In genomic region chr3:30227571-30228301, GRCh38 we compare ENCODE assay signal across 8 cellular contexts.
DNase-seq lines count a peak whose midpoint lies in the region; ATAC-seq and TF ChIP-seq lines count a peak whose summit lies in the region.

No MANE protein-coding gene starts in this region.

- no peaks in the 10 kb centered on the region for H3K9me3 ChIP-seq in vagina

- no peak for TF ChIP-seq CTCF in vagina (IDR thresholded peaks at IDR 0.05)

- intact Hi-C loops in vagina (cut with DNase I): no loop called here

- peak overlapping the region; percentile 33 for H3K27ac Mint-ChIP-seq in activated naive CD4-positive, alpha-beta T cell treated with anti-CD3 and anti-CD28 coated beads, Interleukin-2, amount 50 U/mL, for 24 hours
- peak overlapping the region; percentile 1 for H3K27ac Mint-ChIP-seq in activated naive CD8-positive, alpha-beta T cell

- peaks cover 16% of the 10 kb centered on the region for H3K4me1 Mint-ChIP-seq in activated naive CD4-positive, alpha-beta T cell treated with anti-CD3 and anti-CD28 coated beads, Interleukin-2, amount 50 U/mL, for 24 hours
- H3K4me1 Mint-ChIP-seq in activated naive CD8-positive, alpha-beta T cell (ENCODE audit: low read depth): peaks cover 13% of the 10 kb centered on the region

- peak overlapping the region; percentile 19 for H3K4me3 Mint-ChIP-seq in activated naive CD4-positive, alpha-beta T cell treated with anti-CD3 and anti-CD28 coated beads, Interleukin-2, amount 50 U/mL, for 24 hours
- peak overlapping the region; percentile 22 for H3K4me3 Mint-ChIP-seq in activated naive CD8-positive, alpha-beta T cell

- no peaks in the 10 kb centered on the region for H3K9me3 Mint-ChIP-seq in activated naive CD4-positive, alpha-beta T cell treated with anti-CD3 and anti-CD28 coated beads, Interleukin-2, amount 50 U/mL, for 24 hours
- peaks cover 3% of the 10 kb centered on the region for H3K9me3 Mint-ChIP-seq in activated naive CD8-positive, alpha-beta T cell (ENCODE audit: low read depth)

- H3K4me3 ChIP-seq in vagina: no peak overlapping the region

- DNase-seq in activated naive CD4-positive, alpha-beta T cell (lab: John Stamatoyannopoulos, UW): no peak
- DNase-seq in iris pigment epithelial cell (ENCODE audit: low read depth) (peak; percentile 99), vagina (ENCODE audit: extremely low spot score in 2 of 2) (no peak), NCI-H1930 (lab: John Stamatoyannopoulos, UW) (no peak), NCI-H187 treated with DMSO at 0.1 percent for 48 hours (lab: John Stamatoyannopoulos, UW) (no peak)

- no peaks in the 10 kb centered on the region for H3K27me3 ChIP-seq in vagina

- no peaks in the 10 kb centered on the region for H3K36me3 ChIP-seq in vagina

- H3K27ac ChIP-seq in vagina: peak overlapping the region; percentile 35

- no peak for ATAC-seq in GM18519 (IDR thresholded peaks at IDR 0.05; ENCODE audit: low FRiP score, unreplicated experiment)

- H3K4me1 ChIP-seq in vagina: peaks cover 34% of the 10 kb centered on the region

- peaks cover 2% of the 10 kb centered on the region for H3K36me3 Mint-ChIP-seq in activated naive CD4-positive, alpha-beta T cell treated with anti-CD3 and anti-CD28 coated beads, Interleukin-2, amount 50 U/mL, for 24 hours
- H3K36me3 Mint-ChIP-seq in activated naive CD8-positive, alpha-beta T cell: peaks cover 6% of the 10 kb centered on the region

- H3K27me3 Mint-ChIP-seq in activated naive CD4-positive, alpha-beta T cell treated with anti-CD3 and anti-CD28 coated beads, Interleukin-2, amount 50 U/mL, for 24 hours: no peaks in the 10 kb centered on the region
- no peaks in the 10 kb centered on the region for H3K27me3 Mint-ChIP-seq in activated naive CD8-positive, alpha-beta T cell

- no peak for TF ChIP-seq POLR2A in vagina (IDR thresholded peaks at IDR 0.05)
